In genomic region chr4:119067670-119068360, GRCh38 we compare ENCODE assay signal across 8 cellular contexts.
A peak's percentile ranks its signal among the peaks of the same experiment; 100 is the strongest.
DNase-seq lines count a peak whose midpoint lies in the region; FAIRE-seq and TF ChIP-seq lines count a peak whose summit lies in the region.
"Not testable (repeated sequence)": the region's sequence is repeated elsewhere in the genome, so short reads cannot be mapped to it uniquely, and the experiment has no call there.

No MANE protein-coding gene starts in this region.

- H3K27ac ChIP-seq in HUES64 (ENCODE audit: low read depth, low read length), result peak overlapping the region; percentile 30; the same call in 1 of the 2 replicates
- H3K27ac ChIP-seq in RWPE1, result peak overlapping the region; percentile 68
- not testable (repeated sequence) for H3K27ac ChIP-seq in H1 (ENCODE audit: low read depth, low read length); mesendoderm (ENCODE audit: low read depth, low read length)
- peak overlapping the region; percentile 65 for H3K27ac ChIP-seq in hepatocyte
- H3K27ac ChIP-seq in trophoblast cell (ENCODE audit: low read depth, low read length), result peak overlapping the region; percentile 52
- H3K27ac ChIP-seq in uterus, result peak overlapping the region; percentile 68 to 94

- 22% methylated on average over 16 of the region's 17 CpGs for WGBS in HUES64
- WGBS in H1 (ENCODE audit: extremely low coverage in 1 of 2, insufficient coverage in 1 of 2, insufficient read length in 1 of 2, insufficient replicate concordance in 2 of 2, low coverage in 1 of 2, low lambda C conversion rate in 2 of 2, missing lambda C conversion rate in 1 of 2), 2 experiments, result 22% methylated on average over 17 of the region's 17 CpGs; no CpG with 5 or more reads in 1 of the 2 experiments
- WGBS in hepatocyte (ENCODE audit: low lambda C conversion rate, missing lambda C conversion rate), result 39% methylated on average over 17 of the region's 17 CpGs
- no CpG with 5 or more reads among the region's 17 CpGs for WGBS in mesendoderm (ENCODE audit: extremely low coverage, insufficient coverage, low lambda C conversion rate)
- no CpG with 5 or more reads among the region's 17 CpGs for WGBS in trophoblast cell (ENCODE audit: extremely low coverage, insufficient coverage, insufficient read length)

- not testable (repeated sequence) for H3K9me2 ChIP-seq in hepatocyte (replicated peaks; ENCODE audit: insufficient read depth)

- not testable (repeated sequence) for TF ChIP-seq RAD21 in H1 (IDR thresholded peaks at IDR 0.05 in 1 of 2, conservative IDR thresholded peaks at IDR 0.05 in 1 of 2; ENCODE audit: low read depth in 2 of 2, low read length in 2 of 2)

- not testable (repeated sequence) for H3K4me1 Mint-ChIP-seq in Calu3 (ENCODE audit: low read depth, unreplicated experiment)

- H2BK120ac ChIP-seq in H1 (replicated peaks; ENCODE audit: low read depth, low read length); mesendoderm (ENCODE audit: low read depth, low read length): not testable (repeated sequence)
- H2BK120ac ChIP-seq in trophoblast cell (ENCODE audit: insufficient read depth, low read length, poor library complexity), result peak overlapping the region; percentile 90

- H2BK12ac ChIP-seq in H1 (ENCODE audit: low read depth, low read length) (0 out of 2 replicates have a peak overlapping the region, but pooled peaks have one; percentile 84), trophoblast cell (ENCODE audit: low read length) (peak overlapping the region; percentile 84)

- H3K56ac ChIP-seq in H1 (replicated peaks; ENCODE audit: insufficient read length, low read depth, low read length), result not testable (repeated sequence)
- H3K56ac ChIP-seq in mesendoderm (ENCODE audit: low read length), result peak overlapping the region; percentile 60

- peaks cover 20% of the 10 kb centered on the region for H3K4me1 ChIP-seq in HUES64 (ENCODE audit: insufficient read depth, low read length)
- not testable (repeated sequence) for H3K4me1 ChIP-seq in H1 (replicated peaks in 1 of 4; ENCODE audit: control insufficient read depth in 3 of 4, insufficient read depth in 4 of 4, low read length in 3 of 4); mesendoderm (ENCODE audit: control insufficient read depth, low read depth, low read length); trophoblast cell (ENCODE audit: control insufficient read depth in 1 of 2, insufficient read depth in 2 of 2, low read length in 2 of 2); uterus
- H3K4me1 ChIP-seq in hepatocyte (ENCODE audit: insufficient read depth), result peaks cover 16% of the 10 kb centered on the region

- peak overlapping the region; percentile 32 for H3K4me3 Mint-ChIP-seq in Calu3 (ENCODE audit: low read depth, unreplicated experiment)

- H3K4ac ChIP-seq in H1 (replicated peaks; ENCODE audit: insufficient read length, low read depth, low read length); trophoblast cell (ENCODE audit: low read depth, low read length): not testable (repeated sequence)
- peak overlapping the region; percentile 24 for H3K4ac ChIP-seq in mesendoderm (ENCODE audit: low read depth, low read length)

- not testable (repeated sequence) for H3K27ac Mint-ChIP-seq in Calu3 (ENCODE audit: unreplicated experiment)

- H3K9me3 Mint-ChIP-seq in Calu3 (ENCODE audit: low read depth, unreplicated experiment), result not testable (repeated sequence)

- not testable (repeated sequence) for FAIRE-seq in H1 (lab: Jason Lieb, UNC)

- CTCF ChIA-PET in Calu3 (lab: Charles Lee); H1 (lab: Charles Lee; ENCODE audit: partially characterized antibody): not testable (repeated sequence)
- CTCF ChIA-PET in RWPE1 (lab: Yijun Ruan, JAX), result interaction anchor here (0.6 kb wide), 1 partner anchor 364 kb away, joined by 3 read pairs; no protein-coding TSS in a partner anchor

- H4K8ac ChIP-seq in H1 (ENCODE audit: extremely low read depth, insufficient read depth, low read length); mesendoderm (ENCODE audit: low read depth, low read length): not testable (repeated sequence)
- H4K8ac ChIP-seq in trophoblast cell (ENCODE audit: low read depth, low read length), result peak overlapping the region; percentile 79

- H2BK15ac ChIP-seq in H1 (ENCODE audit: low read length); mesendoderm (replicated peaks; ENCODE audit: low read depth): not testable (repeated sequence)

- H3K23me2 ChIP-seq in H1 (ENCODE audit: low read depth, low read length), result not testable (repeated sequence)

- H3K27me3 Mint-ChIP-seq in Calu3 (ENCODE audit: unreplicated experiment), result not testable (repeated sequence)

- not testable (repeated sequence) for H2AK5ac ChIP-seq in H1 (ENCODE audit: low read depth, low read length); mesendoderm (ENCODE audit: low read length)
- H2AK5ac ChIP-seq in trophoblast cell (ENCODE audit: low read length), result peak overlapping the region; percentile 93

- TF ChIP-seq CTCF in Calu3 (IDR thresholded peaks at IDR 0.05; ENCODE audit: unreplicated experiment); RWPE1 (conservative IDR thresholded peaks at IDR 0.05; ENCODE audit: low read depth); H1 (IDR thresholded peaks at IDR 0.05; ENCODE audit: control extremely low read depth in 1 of 3, insufficient read depth in 1 of 3, low read depth in 1 of 3, low read length in 3 of 3); hepatocyte (IDR thresholded peaks at IDR 0.05; ENCODE audit: poor library complexity); uterus (IDR thresholded peaks at IDR 0.05): not testable (repeated sequence)

- not testable (repeated sequence) for H3K18ac ChIP-seq in H1 (ENCODE audit: extremely low read depth, low read length)
- H3K18ac ChIP-seq in mesendoderm (ENCODE audit: low read length) (peak overlapping the region; percentile 60), trophoblast cell (ENCODE audit: low read length) (peak overlapping the region; percentile 90)

- not testable (repeated sequence) for H3K79me1 ChIP-seq in H1 (ENCODE audit: low read depth, low read length); mesendoderm (ENCODE audit: low read length)
- peaks cover 14% of the 10 kb centered on the region for H3K79me1 ChIP-seq in trophoblast cell (ENCODE audit: low read length)

- H3K4me2 ChIP-seq in H1 (ENCODE audit: insufficient read depth in 1 of 2, low read depth in 2 of 2, low read length in 2 of 2), result peak overlapping the region; percentile 61 to 67
- peak overlapping the region; percentile 71 for H3K4me2 ChIP-seq in hepatocyte
- not testable (repeated sequence) for H3K4me2 ChIP-seq in mesendoderm (ENCODE audit: low read length); trophoblast cell (ENCODE audit: low read length)

- not testable (repeated sequence) for H4K20me1 ChIP-seq in H1 (replicated peaks in 1 of 2; ENCODE audit: control insufficient read depth in 1 of 2, insufficient read depth in 2 of 2, low read length in 2 of 2); hepatocyte (ENCODE audit: insufficient read depth, poor library complexity, severe bottlenecking)

- H3K4me3 ChIP-seq in HUES64 (ENCODE audit: low read length), result peak overlapping the region; percentile 55
- peak overlapping the region; percentile 45 to 62 (median 58); a peak in 7 of 8 replicates for H3K4me3 ChIP-seq in H1 (ENCODE audit: extremely low read depth in 1 of 4, insufficient read depth in 2 of 4, low read depth in 3 of 4, low read length in 4 of 4)
- not testable (repeated sequence) for H3K4me3 ChIP-seq in hepatocyte; mesendoderm (ENCODE audit: low read length); trophoblast cell (ENCODE audit: low read depth, low read length); uterus

- TF ChIP-seq POLR2A in H1 (IDR thresholded peaks at IDR 0.05; ENCODE audit: control extremely low read depth in 1 of 2, low read depth in 2 of 2, low read length in 2 of 2); uterus (IDR thresholded peaks at IDR 0.05): not testable (repeated sequence)

- H2BK5ac ChIP-seq in H1 (ENCODE audit: low read depth, low read length) (peak overlapping the region; percentile 60; the same call in 1 of the 2 replicates), trophoblast cell (ENCODE audit: low read depth, low read length, poor library complexity) (peak overlapping the region; percentile 76)
- not testable (repeated sequence) for H2BK5ac ChIP-seq in mesendoderm (ENCODE audit: low read length)

- POLR2A ChIA-PET in RWPE1 (lab: Yijun Ruan, JAX; ENCODE audit: low non-redundant PET), result not testable (repeated sequence)
- POLR2A ChIA-PET in H1 (lab: Charles Lee; ENCODE audit: partially characterized antibody), result interaction anchor here (1.4 kb wide), 1 partner anchor 145 kb away, joined by 7 read pairs; the partner anchor contains the start of gene USP53

- H3K36me3 Mint-ChIP-seq in Calu3 (ENCODE audit: insufficient read depth, unreplicated experiment), result not testable (repeated sequence)

- H4K91ac ChIP-seq in H1 (replicated peaks; ENCODE audit: insufficient read length, low read length), result not testable (repeated sequence)
- peak overlapping the region; percentile 89 for H4K91ac ChIP-seq in trophoblast cell (ENCODE audit: low read depth, low read length)

- not testable (repeated sequence) for H2AFZ ChIP-seq in H1 (ENCODE audit: low read length)
- H2AFZ ChIP-seq in hepatocyte, result peak overlapping the region; percentile 80
- H2AFZ ChIP-seq in trophoblast cell (ENCODE audit: insufficient read depth, low read length, poor library complexity), result peak overlapping the region; percentile 71

- H3K27me3 ChIP-seq in HUES64 (ENCODE audit: insufficient read depth, low read length); H1 (replicated peaks in 1 of 4; ENCODE audit: control insufficient read depth in 3 of 4, extremely low read depth in 1 of 4, insufficient read depth in 3 of 4, low read length in 3 of 4); hepatocyte; mesendoderm (ENCODE audit: insufficient read depth, low read length, poor library complexity); trophoblast cell (ENCODE audit: insufficient read depth, low read length); uterus: not testable (repeated sequence)

- H3K9me3 ChIP-seq in HUES64 (ENCODE audit: insufficient read depth, low read depth, low read length), result peaks cover 12% of the 10 kb centered on the region
- H3K9me3 ChIP-seq in H1 (ENCODE audit: insufficient read depth in 2 of 2, low read depth in 1 of 2, low read length in 1 of 2); hepatocyte (ENCODE audit: low read depth); trophoblast cell (ENCODE audit: insufficient read depth, low read depth, low read length); uterus: not testable (repeated sequence)

- DNase-seq in Calu3; RWPE1 (ENCODE audit: low spot score); hepatocyte (ENCODE audit: low spot score); trophoblast cell; uterus: not testable (repeated sequence)
- DNase-seq in H1 (ENCODE audit: low read depth in 1 of 2, low spot score in 2 of 2), result peak in 1 of 2 experiments; percentile 77
- peak; percentile 8 for DNase-seq in mesendoderm

- TF ChIP-seq EP300 in H1 (IDR thresholded peaks at IDR 0.05; ENCODE audit: borderline replicate concordance in 1 of 2, low read depth in 2 of 2, low read length in 2 of 2), result not testable (repeated sequence)

- H4K5ac ChIP-seq in H1 (ENCODE audit: insufficient read length, low read depth, low read length); mesendoderm (ENCODE audit: low read length): not testable (repeated sequence)

- not testable (repeated sequence) for H3K14ac ChIP-seq in H1 (ENCODE audit: insufficient read length)
- H3K14ac ChIP-seq in trophoblast cell (ENCODE audit: low read length), result peak overlapping the region; percentile 84

- not testable (repeated sequence) for H3K36me3 ChIP-seq in HUES64 (ENCODE audit: insufficient read depth, low read length); H1 (ENCODE audit: control insufficient read depth in 2 of 4, insufficient read depth in 4 of 4, low read length in 3 of 4); hepatocyte (replicated peaks; ENCODE audit: insufficient read depth, low read depth); mesendoderm (ENCODE audit: control insufficient read depth, insufficient read depth, low read length); trophoblast cell (ENCODE audit: control insufficient read depth in 1 of 2, insufficient read depth in 2 of 2, low read length in 2 of 2); uterus

- not testable (repeated sequence) for H3K79me2 ChIP-seq in H1 (ENCODE audit: control insufficient read depth in 1 of 2, insufficient read depth in 2 of 2, low read length in 2 of 2); hepatocyte; mesendoderm (ENCODE audit: control insufficient read depth, insufficient read depth, low read length); trophoblast cell (ENCODE audit: control insufficient read depth, insufficient read depth, low read length, poor library complexity)

- H4K12ac ChIP-seq in trophoblast cell (ENCODE audit: low read depth, low read length), result peak overlapping the region; percentile 75

- not testable (repeated sequence) for H3K23ac ChIP-seq in H1 (ENCODE audit: insufficient read length); mesendoderm (ENCODE audit: low read length); trophoblast cell (ENCODE audit: low read length)

- H3K9ac ChIP-seq in HUES64 (ENCODE audit: low read depth, low read length) (peak overlapping the region; percentile 60; the same call in 1 of the 2 replicates), H1 (replicated peaks in 1 of 4; ENCODE audit: extremely low read depth in 1 of 4, low read depth in 3 of 4, low read length in 3 of 4) (peak overlapping the region in 3 of 4 experiments; percentile 45 to 64 (median 61); a peak in 5 of 7 replicates)
- H3K9ac ChIP-seq in mesendoderm (ENCODE audit: low read length); trophoblast cell (ENCODE audit: low read length): not testable (repeated sequence)

- intact Hi-C loops in Calu3 (cut with micrococcal nuclease; ENCODE audit: unreplicated experiment); uterus (cut with DNase I; ENCODE audit: low total_unique reads): not testable (repeated sequence)

- not testable (repeated sequence) for H2BK20ac ChIP-seq in H1 (ENCODE audit: low read length)

- not testable (repeated sequence) for BruUV-seq in Calu3 (replicated peaks; lab: Mats Ljungman, UMichigan)
